In the genomic region with DNA sequence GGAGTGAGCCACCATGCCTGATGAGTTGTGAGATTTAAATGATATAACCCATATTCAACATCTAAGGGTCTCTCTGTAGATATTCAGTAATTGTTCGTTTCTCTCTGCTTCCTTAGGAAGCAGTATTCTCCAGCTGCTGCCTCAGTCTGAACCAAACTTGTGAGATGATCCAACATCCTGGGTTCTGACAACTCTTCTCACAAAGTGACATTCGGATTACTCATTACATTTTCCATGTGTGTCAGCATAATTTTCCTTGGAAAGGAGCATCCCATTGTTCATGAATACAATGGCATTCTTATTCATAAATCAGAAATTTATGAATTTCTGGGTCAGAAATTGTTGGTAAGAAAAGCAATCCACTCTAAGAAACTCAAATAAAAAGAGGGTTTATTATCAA, we compare ENCODE assay signal across 19 cellular contexts.
"Had no signal": no experiment of that assay in that cellular context is flagged by ENCODE, and none has a peak within 500 bp of the region (broad histone marks: within the 10 kb centered on the region; RNA-seq: fewer than 3 reads in every experiment).

No MANE protein-coding gene starts in this region.

- H3K4me3 ChIP-seq: cardiac muscle cell, esophagus squamous epithelium, gastroesophageal sphincter, lung, pancreas, tibial artery had no signal

- DNase-seq: activated CD4-positive, alpha-beta memory T cell treated with anti-CD3 and anti-CD28 coated beads for 36 hours; activated CD4-positive, alpha-beta T cell treated with anti-CD3 and anti-CD28 coated beads for 36 hours; activated CD8-positive, alpha-beta memory T cell treated with anti-CD3 and anti-CD28 coated beads, Interleukin-2, amount 10 ng/mL, durations not matched to agents 7 days and 5 days; activated naive CD4-positive, alpha-beta T cell treated with anti-CD3 and anti-CD28 coated beads for 36 hours; activated T-cell treated with anti-CD3 and anti-CD28 coated beads, Interleukin-2, amount 50 U/mL, for 1 hour; esophagus squamous epithelium; naive B cell; pancreas; stimulated activated CD4-positive, alpha-beta T cell treated with anti-CD3 and anti-CD28 coated beads, Interleukin-2, amount 100 ng/mL, for 48 hours; T-helper 17 cell; tibial artery had no signal

- H3K9me3 ChIP-seq: esophagus squamous epithelium, gastroesophageal sphincter, pancreas, tibial artery had no signal

- H3K36me3 ChIP-seq: cardiac muscle cell, esophagus squamous epithelium, gastroesophageal sphincter, tibial artery had no signal

- FAIRE-seq: astrocyte, endometrium, islet of Langerhans, pancreas, urothelium cell line had no signal

- H3K27ac ChIP-seq: cardiac muscle cell, esophagus squamous epithelium, gastroesophageal sphincter, pancreas, tibial artery had no signal

- H3K4me1 ChIP-seq: esophagus squamous epithelium, gastroesophageal sphincter, pancreas, tibial artery had no signal

- H3K27me3 ChIP-seq: cardiac muscle cell, esophagus squamous epithelium, gastroesophageal sphincter, pancreas, tibial artery had no signal

- ATAC-seq: activated CD4-positive, alpha-beta T cell treated with anti-CD3 and anti-CD28 coated beads for 36 hours; activated CD8-positive, alpha-beta memory T cell treated with anti-CD3 and anti-CD28 coated beads, Interleukin-2, amount 10 ng/mL, durations not matched to agents 7 days and 5 days; gastroesophageal sphincter; pancreas; stimulated activated memory B cell treated with anti-CD40 and anti-IgM and Interleukin-4, amounts not matched to agents 10 μg/mL and 1 μg/mL and 100 μg/mL, for 72 hours; T-helper 17 cell had no signal
